Comparison of ENCODE assay signal across 1 cellular context in genomic region chr9:77841739-77842386, GRCh38.
TF ChIP-seq lines count a peak whose summit lies in the region.

No MANE protein-coding gene starts in this region.

TF ChIP-seq in SK-N-SH treated with all-trans-retinoic acid at 6 μM for 48 hours, 23 proteins besides CTCF, POLR2A, EP300 and RAD21 (continued from another document):
- TF ChIP-seq CSRNP3 (CRISPR knock-in tag; IDR thresholded peaks at IDR 0.05): no peak
- no peak for TF ChIP-seq TSHZ2 (CRISPR knock-in tag; IDR thresholded peaks at IDR 0.05)
- TF ChIP-seq OSR1 (CRISPR knock-in tag; IDR thresholded peaks at IDR 0.05): no peak
- no peak for TF ChIP-seq TCF4 (CRISPR knock-in tag; IDR thresholded peaks at IDR 0.05; ENCODE audit: borderline replicate concordance)
- TF ChIP-seq CREB5 (CRISPR knock-in tag; IDR thresholded peaks at IDR 0.05; ENCODE audit: low read depth): no peak
- no peak for TF ChIP-seq TOX (CRISPR knock-in tag; IDR thresholded peaks at IDR 0.05; ENCODE audit: borderline replicate concordance)
